Comparison of ENCODE assay signal across 8 cellular contexts in genomic region chr14:74608959-74609611, GRCh38. TPM values are rescaled to one million over a fixed set of nuclear protein-coding genes. Genes with fewer than 3 reads are reported as not detected.
DNase-seq lines count a peak whose midpoint lies in the region; ATAC-seq and TF ChIP-seq lines count a peak whose summit lies in the region.

No MANE protein-coding gene starts in this region.

- H3K36me3 ChIP-seq in BE2C (no peaks in the 10 kb centered on the region), kidney epithelial cell (ENCODE audit: control insufficient read depth, insufficient read depth, low read length) (no peaks in the 10 kb centered on the region)

- H3K9me3 ChIP-seq in BE2C, result no peaks in the 10 kb centered on the region

- DNase-seq in BE2C, result peak; percentile 83
- peak; percentile 76 for DNase-seq in HCEC 1CT
- peak; percentile 93 for DNase-seq in NCI-H345 (lab: John Stamatoyannopoulos, UW)
- DNase-seq in caudate nucleus (lab: John Stamatoyannopoulos, UW), result peak in 53 of 61 donors; percentile 6 to 89 (median 42)
- no peak for DNase-seq in kidney epithelial cell (ENCODE audit: low read depth)
- peak; percentile 91 to 93 for DNase-seq in stimulated activated CD4-positive, alpha-beta T cell treated with anti-CD3 and anti-CD28 coated beads, Interleukin-2, amount 100 ng/mL, for 24 hours

- no peak overlapping the region for H3K27ac ChIP-seq in caudate nucleus (ENCODE audit: low read depth, low read length)

- H3K4me3 ChIP-seq in BE2C (ENCODE audit: low read depth, low read length), result no peak overlapping the region
- H3K4me3 ChIP-seq in kidney epithelial cell (ENCODE audit: low read depth, low read length), result no peak overlapping the region

- H3K4me1 ChIP-seq in BE2C, result no peaks in the 10 kb centered on the region; the same call in none of the 2 replicates

- H3K27me3 ChIP-seq in BE2C, result peaks cover 27% of the 10 kb centered on the region
- H3K27me3 ChIP-seq in kidney epithelial cell (ENCODE audit: control insufficient read depth, insufficient read depth, low read length), result no peaks in the 10 kb centered on the region

- peak; percentile 27 to 40 for ATAC-seq in activated CD4-positive, CD25-positive, alpha-beta regulatory T cell treated with anti-CD3 and anti-CD28 coated beads, Interleukin-2, amount 50 U/mL, for 24 hours
- ATAC-seq in GM18873 (IDR thresholded peaks at IDR 0.05; ENCODE audit: low FRiP score, unreplicated experiment), result no peak

- TF ChIP-seq CTCF in BE2C (IDR thresholded peaks at IDR 0.05; ENCODE audit: low read depth, low read length) (peak; percentile 99), kidney epithelial cell (IDR thresholded peaks at IDR 0.05; ENCODE audit: insufficient read depth, low read length, poor library complexity, severe bottlenecking) (peak; percentile 94)

RNA-seq across cellular contexts. Expression of gene LTBP2, which starts 3.0 kb away (rescaled TPM):
- polyA plus RNA-seq in BE2C (2012; ENCODE audit: insufficient read depth, insufficient read length, low read depth), result 1.2 TPM
- total RNA-seq in kidney epithelial cell, result 69.5 and 81.5 TPM in 2 replicates
